ENCODE assay signal across 8 cellular contexts in the genomic region with DNA sequence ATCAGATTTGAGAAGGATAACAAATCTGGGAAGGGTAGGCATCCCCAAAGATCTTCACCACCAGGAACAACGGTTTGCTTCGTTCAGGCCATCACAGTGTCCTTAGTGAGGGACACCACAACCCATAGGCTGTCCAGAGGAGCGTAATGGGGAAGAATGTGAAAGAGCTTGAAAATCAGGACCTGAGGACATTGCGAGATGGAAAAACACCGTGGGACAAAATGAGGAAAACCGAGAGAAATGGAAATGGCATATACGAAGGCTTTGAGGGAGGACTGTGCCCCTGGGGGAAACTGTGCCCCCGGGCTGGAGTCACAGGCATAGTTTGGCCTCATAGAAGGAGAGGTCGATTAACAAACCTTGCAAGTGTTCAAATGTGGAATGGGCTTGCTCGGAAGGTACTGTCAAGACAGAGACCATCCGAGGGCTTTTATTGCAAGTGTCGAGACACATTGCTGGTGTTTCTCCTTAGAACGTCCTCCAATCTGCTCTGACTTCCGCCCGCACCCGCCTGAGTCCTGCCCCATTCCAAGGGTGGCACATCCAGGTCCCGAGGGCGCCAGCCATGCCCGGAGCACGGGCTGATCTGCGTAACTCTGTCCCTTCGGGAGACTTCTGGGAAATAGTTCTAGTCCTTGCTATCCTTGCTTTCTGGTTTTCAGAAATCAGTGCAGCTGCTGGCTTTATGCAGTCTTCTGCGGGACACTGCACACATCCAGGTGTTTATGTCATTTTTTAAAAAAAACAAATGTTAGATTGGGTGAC. TPM values are rescaled to one million over a fixed set of nuclear protein-coding genes. Genes with fewer than 3 reads are reported as not detected.
DNase-seq lines count a peak whose midpoint lies in the region; ATAC-seq and TF ChIP-seq lines count a peak whose summit lies in the region.

No MANE protein-coding gene starts in this region.

- H3K9me3 ChIP-seq in esophagus (ENCODE audit: control insufficient read depth in 2 of 2, insufficient read depth in 1 of 2, low read depth in 1 of 2, low read length in 1 of 2) (no peaks in the 10 kb centered on the region), suprapubic skin (no peaks in the 10 kb centered on the region)

- no peaks in the 10 kb centered on the region for H3K9me3 Mint-ChIP-seq in activated CD8-positive, alpha-beta T cell treated with anti-CD3 and anti-CD28 coated beads for 36 hours

- no peaks in the 10 kb centered on the region for H3K36me3 Mint-ChIP-seq in activated CD8-positive, alpha-beta T cell treated with anti-CD3 and anti-CD28 coated beads for 36 hours (ENCODE audit: low read depth)

- H3K27ac ChIP-seq in esophagus (ENCODE audit: low read depth in 2 of 2, low read length in 1 of 2) = peak overlapping the region; percentile 88 to 100
- peak overlapping the region; percentile 98 for H3K27ac ChIP-seq in suprapubic skin

- TF ChIP-seq EP300 in suprapubic skin (IDR thresholded peaks at IDR 0.05) = no peak

- peak; percentile 66 for DNase-seq in ELR (ENCODE audit: low read depth)
- peak; percentile 23 for DNase-seq in H4 (ENCODE audit: low spot score)
- peak; percentile 50 for DNase-seq in NB4 (ENCODE audit: low read depth)
- DNase-seq in activated CD8-positive, alpha-beta T cell treated with anti-CD3 and anti-CD28 coated beads for 36 hours = peak; percentile 34
- peak; percentile 53 for DNase-seq in mucosa of gallbladder (ENCODE audit: low spot score)
- peak; percentile 78 to 85 for DNase-seq in suprapubic skin (ENCODE audit: low spot score in 2 of 2)
- no peak for DNase-seq in KG1 (lab: John Stamatoyannopoulos, UW)

- peak overlapping the region; percentile 82 for H3K4me3 Mint-ChIP-seq in activated CD8-positive, alpha-beta T cell treated with anti-CD3 and anti-CD28 coated beads for 36 hours

- TF ChIP-seq CTCF in NB4 (IDR thresholded peaks at IDR 0.05; ENCODE audit: low read depth, low read length) = no peak
- TF ChIP-seq CTCF in activated CD8-positive, alpha-beta T cell treated with anti-CD3 and anti-CD28 coated beads for 36 hours (IDR thresholded peaks at IDR 0.05) = no peak
- no peak for TF ChIP-seq CTCF in suprapubic skin (IDR thresholded peaks at IDR 0.05)

- CTCF ChIA-PET in activated CD8-positive, alpha-beta T cell treated with anti-CD3 and anti-CD28 coated beads for 36 hours (lab: Charles Lee) = interaction anchor here (1.0 kb wide), 1 partner anchor 43 kb away, joined by 4 read pairs; no protein-coding TSS in a partner anchor

- H3K4me1 ChIP-seq in esophagus (ENCODE audit: control insufficient read depth in 2 of 2, insufficient read depth in 2 of 2, low read length in 1 of 2) = peaks cover 0 to 3% of the 10 kb centered on the region in 2 donors
- H3K4me1 ChIP-seq in suprapubic skin = peaks cover 16% of the 10 kb centered on the region

- intact Hi-C loops in activated CD8-positive, alpha-beta T cell treated with anti-CD3 and anti-CD28 coated beads for 36 hours (cut with micrococcal nuclease) = loop anchor here (5.0 kb wide), 1 partner anchor 53 kb away; a partner anchor contains a TSS

- ATAC-seq in activated CD8-positive, alpha-beta T cell treated with anti-CD3 and anti-CD28 coated beads for 36 hours = peak; percentile 4

- peak overlapping the region; percentile 20 for H3K27ac Mint-ChIP-seq in activated CD8-positive, alpha-beta T cell treated with anti-CD3 and anti-CD28 coated beads for 36 hours

- POLR2A ChIA-PET in activated CD8-positive, alpha-beta T cell treated with anti-CD3 and anti-CD28 coated beads for 36 hours (lab: Charles Lee) = interaction anchor here (0.7 kb wide), 1 partner anchor 76 kb away, joined by 3 read pairs; no protein-coding TSS in a partner anchor

- H3K27me3 ChIP-seq in esophagus (ENCODE audit: control insufficient read depth in 1 of 2, insufficient read depth in 2 of 2, low read length in 2 of 2) (no peaks in the 10 kb centered on the region), suprapubic skin (no peaks in the 10 kb centered on the region)

- H3K27me3 Mint-ChIP-seq in activated CD8-positive, alpha-beta T cell treated with anti-CD3 and anti-CD28 coated beads for 36 hours = peaks cover 9% of the 10 kb centered on the region

- TF ChIP-seq POLR2A in NB4 (IDR thresholded peaks at IDR 0.05; ENCODE audit: extremely low read depth, insufficient read length) (no peak), suprapubic skin (IDR thresholded peaks at IDR 0.05) (peak in 1 of 2 donors; percentile 0)

- H3K4me3 ChIP-seq in NB4 (ENCODE audit: low read depth, low read length) (peak overlapping the region; percentile 86), esophagus (ENCODE audit: low read depth in 1 of 2, low read length in 2 of 2) (peak overlapping the region; percentile 92 to 96), suprapubic skin (peak overlapping the region; percentile 95)

- 12 to 16% methylated on average over 23 of the region's 23 CpGs for WGBS in esophagus, 2 donors
- 10% methylated on average over 22 of the region's 23 CpGs for WGBS in suprapubic skin

- H3K4me1 Mint-ChIP-seq in activated CD8-positive, alpha-beta T cell treated with anti-CD3 and anti-CD28 coated beads for 36 hours (ENCODE audit: low read depth) = peaks cover 20% of the 10 kb centered on the region

- H3K36me3 ChIP-seq in esophagus (ENCODE audit: control insufficient read depth in 2 of 2, insufficient read depth in 2 of 2, low read length in 1 of 2) (no peaks in the 10 kb centered on the region), suprapubic skin (no peaks in the 10 kb centered on the region)

RNA-seq across cellular contexts. Expression of a gene that starts 0.9 kb away (rescaled TPM):
- 20.4 and 24.2 TPM in 2 replicates for total RNA-seq in H4 (2014; rRNA removed; shearing (Covaris generic))
- 1 to 10 TPM; 3.9 to 4.7 TPM for total RNA-seq in activated CD8-positive, alpha-beta T cell treated with anti-CD3 and anti-CD28 coated beads for 36 hours
- 1 to 10 TPM; 6.9 to 9.0 TPM for polyA plus RNA-seq in esophagus
- total RNA-seq in mucosa of gallbladder (31.6 TPM), suprapubic skin (10 to 100 TPM in 3 of 4 donors, 1 to 10 TPM in 1; 9.0 to 23.4 (median 16.6) TPM)

RNA-seq across cellular contexts. Expression of a gene that starts 51.1 kb away (rescaled TPM):
- total RNA-seq in H4 (2014; rRNA removed; shearing (Covaris generic)) = not detected in 2 replicates
- not detected for total RNA-seq in activated CD8-positive, alpha-beta T cell treated with anti-CD3 and anti-CD28 coated beads for 36 hours
- under 1 TPM; 0.04 to 0.24 TPM for polyA plus RNA-seq in esophagus
- total RNA-seq in mucosa of gallbladder = 0.17 TPM
- under 1 TPM in 2 of 4 donors, not detected in 2; 0.26 to 0.81 TPM for total RNA-seq in suprapubic skin
